Comparison of ENCODE assay signal across 20 cellular contexts in the genomic region with DNA sequence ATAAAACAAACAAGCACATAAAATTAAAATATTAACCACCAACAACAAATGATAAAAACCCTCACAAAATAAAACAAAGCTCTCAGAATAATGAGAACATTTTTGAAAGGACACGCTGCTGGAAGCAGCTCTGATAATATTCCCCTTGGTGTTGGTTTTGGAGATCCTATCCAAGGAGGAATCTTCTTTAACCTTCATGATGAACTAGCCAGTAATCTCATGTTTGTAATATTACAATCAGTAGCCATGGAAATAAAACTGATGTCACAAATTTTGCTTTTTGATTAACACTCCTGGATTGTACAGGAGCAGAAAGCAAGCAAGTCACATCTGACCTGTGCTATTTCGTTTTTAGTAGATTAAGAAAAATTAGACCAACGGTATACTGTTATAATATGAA.
"Had no signal": no experiment of that assay in that cellular context is flagged by ENCODE, and none has a peak within 500 bp of the region (broad histone marks: within the 10 kb centered on the region; RNA-seq: fewer than 3 reads in every experiment).

No MANE protein-coding gene starts in this region.

- FAIRE-seq: pancreas had no signal

- H3K4me3 ChIP-seq: left lung, pancreas, skin epidermis, stomach, suprapubic skin, vagina had no signal

- H3K27ac Mint-ChIP-seq: activated B cell treated with CpG ODN at 0.5 μM for 24 hours; activated CD4-positive, alpha-beta memory T cell treated with anti-CD3 and anti-CD28 coated beads, Interleukin-2, amount 10 ng/mL, durations not matched to agents 7 days and 5 days; dendritic cell treated with granulocyte-macrophage colony-stimulating factor and Interleukin-4, amounts not matched to agents 40 ng/mL and 50 ng/mL, for 4 days; immature natural killer cell; natural killer cell; stimulated activated effector memory CD8-positive, alpha-beta T cell treated with anti-CD3 and anti-CD28 coated beads, Interleukin-12 subunit alpha, Interleukin-12 subunit beta, amount 100 ng/mL, for 72 hours; T-helper 17 cell had no signal

- H3K9me3 ChIP-seq: left lung, pancreas, stomach, suprapubic skin, vagina had no signal

- H3K36me3 Mint-ChIP-seq: natural killer cell; stimulated activated effector memory CD8-positive, alpha-beta T cell treated with anti-CD3 and anti-CD28 coated beads, Interleukin-12 subunit alpha, Interleukin-12 subunit beta, amount 100 ng/mL, for 72 hours had no signal

- H3K27ac ChIP-seq: brain microvascular endothelial cell, left lung, pancreas, stomach, suprapubic skin, vagina had no signal

- H3K4me3 Mint-ChIP-seq: activated B cell treated with CpG ODN at 0.5 μM for 24 hours; activated CD4-positive, alpha-beta memory T cell treated with anti-CD3 and anti-CD28 coated beads, Interleukin-2, amount 10 ng/mL, durations not matched to agents 7 days and 5 days; dendritic cell treated with granulocyte-macrophage colony-stimulating factor and Interleukin-4, amounts not matched to agents 40 ng/mL and 50 ng/mL, for 4 days; immature natural killer cell; natural killer cell; stimulated activated effector memory CD8-positive, alpha-beta T cell treated with anti-CD3 and anti-CD28 coated beads, Interleukin-12 subunit alpha, Interleukin-12 subunit beta, amount 100 ng/mL, for 72 hours; T-helper 17 cell had no signal

- H3K9me3 Mint-ChIP-seq: activated B cell treated with CpG ODN at 0.5 μM for 24 hours; activated CD4-positive, alpha-beta memory T cell treated with anti-CD3 and anti-CD28 coated beads, Interleukin-2, amount 10 ng/mL, durations not matched to agents 7 days and 5 days; dendritic cell treated with granulocyte-macrophage colony-stimulating factor and Interleukin-4, amounts not matched to agents 40 ng/mL and 50 ng/mL, for 4 days; immature natural killer cell; natural killer cell; stimulated activated effector memory CD8-positive, alpha-beta T cell treated with anti-CD3 and anti-CD28 coated beads, Interleukin-12 subunit alpha, Interleukin-12 subunit beta, amount 100 ng/mL, for 72 hours had no signal

- H3K36me3 ChIP-seq: brain microvascular endothelial cell, left lung, pancreas, stomach, suprapubic skin, vagina had no signal

- H3K27me3 ChIP-seq: brain microvascular endothelial cell, left lung, pancreas, stomach, suprapubic skin, vagina had no signal

- DNase-seq: activated B cell treated with CpG ODN at 0.5 μM for 24 hours; activated CD4-positive, alpha-beta memory T cell treated with anti-CD3 and anti-CD28 coated beads, Interleukin-2, amount 10 ng/mL, durations not matched to agents 7 days and 5 days; activated effector memory CD4-positive, alpha-beta T cell treated with anti-CD3 and anti-CD28 coated beads, Interleukin-2, amount 50 U/mL, for 16 hours; activated naive CD4-positive, alpha-beta T cell treated with anti-CD3 and anti-CD28 coated beads, Interleukin-2, amount 50 U/mL, for 16 hours; activated T-cell treated with anti-CD3 and anti-CD28 coated beads for 4 hours; aorta; effector CD4-positive, alpha-beta T cell; immature natural killer cell; left lung; midbrain; natural killer cell; pancreas; stomach; T-helper 17 cell had no signal

- H3K27me3 Mint-ChIP-seq: activated B cell treated with CpG ODN at 0.5 μM for 24 hours; activated CD4-positive, alpha-beta memory T cell treated with anti-CD3 and anti-CD28 coated beads, Interleukin-2, amount 10 ng/mL, durations not matched to agents 7 days and 5 days; dendritic cell treated with granulocyte-macrophage colony-stimulating factor and Interleukin-4, amounts not matched to agents 40 ng/mL and 50 ng/mL, for 4 days; T-helper 17 cell had no signal
